In genomic region chr17:79850571-79851460, GRCh38 we compare ENCODE assay signal across 12 cellular contexts. TPM values are rescaled to one million over a fixed set of nuclear protein-coding genes. Genes with fewer than 3 reads are reported as not detected.
DNase-seq lines count a peak whose midpoint lies in the region; ATAC-seq, FAIRE-seq and TF ChIP-seq lines count a peak whose summit lies in the region.
"Had no signal": no experiment of that assay in that cellular context is flagged by ENCODE, and none has a peak within 500 bp of the region (broad histone marks: within the 10 kb centered on the region; RNA-seq: fewer than 3 reads in every experiment).

No MANE protein-coding gene starts in this region.

- H3K9me3 Mint-ChIP-seq in neural crest cell (no peaks in the 10 kb centered on the region), Caco-2 (ENCODE audit: unreplicated experiment) (no peaks in the 10 kb centered on the region)
- H3K9me3 Mint-ChIP-seq: natural killer cell had no signal

- POLR2A ChIA-PET in GM12878 (lab: Charles Lee), result interaction anchor here (0.6 kb wide), 1 partner anchor 18 kb away, joined by 7 read pairs; no protein-coding TSS in a partner anchor
- POLR2A ChIA-PET in Caco-2 (lab: Charles Lee), result interaction anchor here (1.0 kb wide), 1 partner anchor 10 kb away, joined by 4 read pairs; no protein-coding TSS in a partner anchor

- H3K79me2 ChIP-seq in GM12878 (ENCODE audit: control insufficient read depth, insufficient read depth, low read length), result no peaks in the 10 kb centered on the region

- in situ Hi-C loops in GM12878 (cut with MboI), result no loop called here

- no peak overlapping the region for H3K27ac Mint-ChIP-seq in neural crest cell (ENCODE audit: unreplicated experiment)
- no peak overlapping the region for H3K27ac Mint-ChIP-seq in Caco-2 (ENCODE audit: unreplicated experiment)
- H3K27ac Mint-ChIP-seq: natural killer cell had no signal

- H3K9me3 ChIP-seq in GM12878 (replicated peaks; ENCODE audit: control insufficient read depth, insufficient read depth, low read length) (no peaks in the 10 kb centered on the region), Caco-2 (no peaks in the 10 kb centered on the region)
- H3K9me3 ChIP-seq: tibial artery had no signal

- no peak overlapping the region for H3K4me2 ChIP-seq in GM12878 (ENCODE audit: control insufficient read depth, insufficient read depth)

- no peak overlapping the region for H3K27ac ChIP-seq in GM12878 (ENCODE audit: control insufficient read depth, insufficient read depth)
- H3K27ac ChIP-seq: tibial artery had no signal

- no peak for TF ChIP-seq RAD21 in Ishikawa (IDR thresholded peaks at IDR 0.05; ENCODE audit: low read depth)
- TF ChIP-seq RAD21 in GM12878 (IDR thresholded peaks at IDR 0.05; ENCODE audit: insufficient read depth, low read depth, low read length), result no peak

- FAIRE-seq in GM12878 (lab: Jason Lieb, UNC), result no peak

- no peaks in the 10 kb centered on the region for H3K4me1 ChIP-seq in GM12878 (ENCODE audit: control insufficient read depth, insufficient read depth, low read length)
- H3K4me1 ChIP-seq in Caco-2, result peaks cover 11% of the 10 kb centered on the region

- intact Hi-C loops in GM12878 (cut with micrococcal nuclease; ENCODE audit: unreplicated experiment) (no loop called here), Caco-2 (cut with micrococcal nuclease; ENCODE audit: unreplicated experiment) (no loop called here)

- H3K27me3 ChIP-seq in GM12878 (replicated peaks in 1 of 2; ENCODE audit: control insufficient read depth in 2 of 2, insufficient read depth in 2 of 2, low read length in 1 of 2) (peaks cover 0 to 6% of the 10 kb centered on the region in 2 experiments; a peak in 1 of 4 replicates), Caco-2 (replicated peaks; ENCODE audit: control insufficient read depth, insufficient read depth, low read length) (no peaks in the 10 kb centered on the region)

- 43% methylated on average over 16 of the region's 18 CpGs for WGBS in GM12878 (ENCODE audit: insufficient coverage, insufficient replicate concordance, low lambda C conversion rate, missing lambda C conversion rate)

- peak overlapping the region; percentile 23 for H3K4me3 Mint-ChIP-seq in neural crest cell
- no peak overlapping the region for H3K4me3 Mint-ChIP-seq in Caco-2 (ENCODE audit: unreplicated experiment)
- H3K4me3 Mint-ChIP-seq: natural killer cell had no signal

- H4K20me1 ChIP-seq in GM12878 (ENCODE audit: control insufficient read depth, insufficient read depth), result no peaks in the 10 kb centered on the region

- RAD21 ChIA-PET in GM12878 (lab: Charles Lee; ENCODE audit: unreplicated experiment), result interaction anchor here (0.6 kb wide), 1 partner anchor 107 kb away, joined by 3 read pairs; no protein-coding TSS in a partner anchor

- H3K36me3 Mint-ChIP-seq in neural crest cell (ENCODE audit: low read depth), result no peaks in the 10 kb centered on the region
- H3K36me3 Mint-ChIP-seq in Caco-2 (ENCODE audit: insufficient read depth, unreplicated experiment), result peaks cover 6% of the 10 kb centered on the region
- H3K36me3 Mint-ChIP-seq: natural killer cell had no signal

- H3K9ac ChIP-seq in GM12878 (ENCODE audit: control insufficient read depth, insufficient read depth, low read length), result no peak overlapping the region

- peaks cover 20% of the 10 kb centered on the region for H3K4me1 Mint-ChIP-seq in neural crest cell
- H3K4me1 Mint-ChIP-seq in Caco-2 (ENCODE audit: low read depth, unreplicated experiment), result peaks cover 27% of the 10 kb centered on the region

- peaks cover 18% of the 10 kb centered on the region for H3K27me3 Mint-ChIP-seq in neural crest cell (ENCODE audit: low read depth)
- no peaks in the 10 kb centered on the region for H3K27me3 Mint-ChIP-seq in Caco-2 (ENCODE audit: insufficient read depth, unreplicated experiment)

- CTCF ChIA-PET in GM12878 (lab: Yijun Ruan, JAX), result interaction anchor here (2.0 kb wide), 1 partner anchor 11 kb away, joined by 7 read pairs; the partner anchor contains the start of gene CBX4
- CTCF ChIA-PET in Caco-2 (lab: Charles Lee), result interaction anchor here (0.7 to 0.8 kb wide), 2 partner anchors 11 to 40 kb away, joined by 3 read pairs; partner anchors contain the start of gene CBX4

- BruUV-seq in GM12878 (replicated peaks; lab: Mats Ljungman, UMichigan), result no TSS peak
- no TSS peak for BruUV-seq in Caco-2 (replicated peaks; lab: Mats Ljungman, UMichigan)

- no peak overlapping the region for H2AFZ ChIP-seq in GM12878 (ENCODE audit: control insufficient read depth, low read depth, low read length)

- ATAC-seq in GM12878 (peak; percentile 40), GM21786 (IDR thresholded peaks at IDR 0.05; ENCODE audit: unreplicated experiment) (no peak)

- TF ChIP-seq CTCF in GM12878 (IDR thresholded peaks at IDR 0.05 in 2 of 3, conservative IDR thresholded peaks at IDR 0.05 in 1 of 3; ENCODE audit: control insufficient read depth in 2 of 3, extremely low read depth in 1 of 3, insufficient read depth in 1 of 3, low read depth in 3 of 3, low read length in 3 of 3) (no peak), neural crest cell (conservative IDR thresholded peaks at IDR 0.05) (no peak), Caco-2 (IDR thresholded peaks at IDR 0.05; ENCODE audit: insufficient read depth in 1 of 2, low read depth in 1 of 2, low read length in 1 of 2, severe bottlenecking in 1 of 2, unreplicated experiment in 1 of 2) (no peak)

- H3K4me3 ChIP-seq in GM12878 (no peak overlapping the region), Caco-2 (ENCODE audit: low read depth, low read length) (no peak overlapping the region)
- H3K4me3 ChIP-seq: tibial artery had no signal

- DNase-seq in GM03348 (ENCODE audit: low spot score) (peak; percentile 71), GM12878 (ENCODE audit: low read depth, low spot score) (no peak), neural crest cell (ENCODE audit: low read depth, low spot score) (no peak), SHP77 treated with DMSO at 0.1 percent for 48 hours (lab: John Stamatoyannopoulos, UW) (no peak), Caco-2 (no peak)
- DNase-seq: activated CD4-positive, alpha-beta T cell treated with anti-CD3 and anti-CD28 coated beads, Interleukin-2, amount 50 U/mL, for 4 hours; central memory CD4-positive, alpha-beta T cell; natural killer cell; stimulated activated CD4-positive, alpha-beta T cell treated with anti-CD3 and anti-CD28 coated beads, Interleukin-2, amount 100 ng/mL, for 24 hours; tibial artery had no signal

- SMC1A ChIA-PET in GM12878 (lab: Charles Lee; ENCODE audit: uncharacterized antibody, unreplicated experiment), result interaction anchor here (0.7 kb wide), 1 partner anchor 53 kb away, joined by 3 read pairs; no protein-coding TSS in a partner anchor

- no peak for TF ChIP-seq POLR2A in GM12878 (IDR thresholded peaks at IDR 0.05; ENCODE audit: low read depth, low read length)

- no peaks in the 10 kb centered on the region for H3K36me3 ChIP-seq in GM12878 (ENCODE audit: control insufficient read depth in 2 of 2, insufficient read depth in 2 of 2, low read length in 1 of 2)
- no peaks in the 10 kb centered on the region for H3K36me3 ChIP-seq in Caco-2 (ENCODE audit: control insufficient read depth, insufficient read depth, low read length)
- H3K36me3 ChIP-seq: tibial artery had no signal

- peak; percentile 38; the same call in 1 of the 2 replicates for TF ChIP-seq EP300 in Ishikawa (IDR thresholded peaks at IDR 0.05; ENCODE audit: borderline replicate concordance)
- no peak for TF ChIP-seq EP300 in GM12878 (IDR thresholded peaks at IDR 0.05; ENCODE audit: borderline replicate concordance in 1 of 2, control insufficient read depth in 1 of 2, low read depth in 2 of 2, low read length in 2 of 2)

TF ChIP-seq in Ishikawa, 13 proteins besides CTCF, POLR2A, EP300 and RAD21 (continues in another document):
- TF ChIP-seq TCF12 (IDR thresholded peaks at IDR 0.05; ENCODE audit: low read depth), result peak; percentile 43
- no peak for TF ChIP-seq NFIC (IDR thresholded peaks at IDR 0.05)

TF ChIP-seq in GM12878, 131 proteins besides CTCF, POLR2A, EP300 and RAD21 (continues in another document):
- no peak for TF ChIP-seq EGR1 (IDR thresholded peaks at IDR 0.05; ENCODE audit: borderline replicate concordance in 1 of 2, low read depth in 2 of 2, low read length in 2 of 2)

RNA-seq across cellular contexts. Expression of gene CBX4, which starts 11.6 kb away (rescaled TPM):
- 12.4 and 13.3 TPM in 2 replicates for total RNA-seq in GM12878 (2013; cell fraction: nucleolus; rRNA removed)
- total RNA-seq in GM12878 (2014; rRNA removed) (14.5 and 15.5 TPM in 2 replicates), GM12878 (2014; rRNA removed; fragmentation: Illumina TruSeq; extraction: Trizol) (4.3 and 4.6 TPM in 2 replicates), GM12878 (2021) (23.1 and 24.6 TPM in 2 replicates), neural crest cell (19.1 and 21.0 TPM in 2 replicates), Caco-2 (2022) (90.8 and 114 TPM in 2 replicates)
- polyA plus RNA-seq in GM12878 (2011; ENCODE audit: low read depth), result 3.0 TPM
- polyA plus RNA-seq in GM12878 (2011; rRNA removed) (9.1 and 11.3 TPM in 2 replicates), GM12878 (2014; fragmentation: Illumina TruSeq; extraction: Trizol) (1.7 and 4.2 TPM in 2 replicates), GM12878 (2014; fragmentation: Nextera tagmentation; extraction: Ambion mirVana) (1 to 10 TPM in 1 of 2 experiments, under 1 TPM in 1; 0.69 to 1.2 TPM), GM12878 (2014; rRNA removed) (19.6 and 20.4 TPM in 2 replicates), GM12878 (2016; fragmentation: Nextera tagmentation; extraction: Ambion mirVana) (1 to 10 TPM; 1.6 to 1.8 TPM)
- polyA plus RNA-seq in GM12878 (2011; cell fraction: cytosol; rRNA removed), result 10.8 and 17.6 TPM in 2 replicates
- 40.0 and 48.6 TPM in 2 replicates for polyA plus RNA-seq in GM12878 (2011; cell fraction: nucleus; rRNA removed)
- 12.7 and 18.0 TPM in 2 replicates for polyA plus RNA-seq in GM12878 (2012)
- polyA minus RNA-seq in GM12878 (2011; rRNA and poly(A)+ RNA removed), result 5.6 and 15.7 TPM in 2 replicates
- polyA minus RNA-seq in GM12878 (2011; cell fraction: cytosol; rRNA and poly(A)+ RNA removed), result 13.2 and 17.0 TPM in 2 replicates
- polyA minus RNA-seq in GM12878 (2011; cell fraction: nucleus; rRNA and poly(A)+ RNA removed), result 11.6 and 17.4 TPM in 2 replicates

RNA-seq across cellular contexts. Expression of gene CBX8, which starts 53.9 kb away (rescaled TPM):
- 3.7 and 4.0 TPM in 2 replicates for total RNA-seq in GM12878 (2013; cell fraction: nucleolus; rRNA removed)
- 1.6 and 1.9 TPM in 2 replicates for total RNA-seq in GM12878 (2014; rRNA removed)
- 1.5 and 1.9 TPM in 2 replicates for total RNA-seq in GM12878 (2014; rRNA removed; fragmentation: Illumina TruSeq; extraction: Trizol)
- 6.3 and 6.7 TPM in 2 replicates for total RNA-seq in GM12878 (2021)
- 0.80 TPM for polyA plus RNA-seq in GM12878 (2011; ENCODE audit: low read depth)
- polyA plus RNA-seq in GM12878 (2011; rRNA removed), result 0.35 and 0.64 TPM in 2 replicates
- 1.4 and 1.6 TPM in 2 replicates for polyA plus RNA-seq in GM12878 (2011; cell fraction: cytosol; rRNA removed)
- 2.8 and 6.6 TPM in 2 replicates for polyA plus RNA-seq in GM12878 (2011; cell fraction: nucleus; rRNA removed)
- polyA plus RNA-seq in GM12878 (2012), result 1.8 and 3.9 TPM in 2 replicates
- 0.57 and 1.2 TPM in 2 replicates for polyA plus RNA-seq in GM12878 (2014; fragmentation: Illumina TruSeq; extraction: Trizol)
- under 1 TPM; 0.03 to 0.16 TPM for polyA plus RNA-seq in GM12878 (2014; fragmentation: Nextera tagmentation; extraction: Ambion mirVana)
- 1.9 and 2.1 TPM in 2 replicates for polyA plus RNA-seq in GM12878 (2014; rRNA removed)
- 1 to 10 TPM; 2.1 to 3.4 TPM for polyA plus RNA-seq in GM12878 (2016; fragmentation: Nextera tagmentation; extraction: Ambion mirVana)
- 0.59 and 0.67 TPM in 2 replicates for polyA minus RNA-seq in GM12878 (2011; rRNA and poly(A)+ RNA removed)
- 1.2 TPM in 2 replicates for polyA minus RNA-seq in GM12878 (2011; cell fraction: cytosol; rRNA and poly(A)+ RNA removed)
- 0.48 and 0.86 TPM in 2 replicates for polyA minus RNA-seq in GM12878 (2011; cell fraction: nucleus; rRNA and poly(A)+ RNA removed)
- 16.5 and 19.2 TPM in 2 replicates for total RNA-seq in neural crest cell
- 34.3 and 36.6 TPM in 2 replicates for total RNA-seq in Caco-2 (2022)
